ENCODE assay signal across 8 cellular contexts in genomic region chr1:149938668-149939003, GRCh38. TPM values are rescaled to one million over a fixed set of nuclear protein-coding genes. Genes with fewer than 3 reads are reported as not detected.
DNase-seq lines count a peak whose midpoint lies in the region; ATAC-seq and TF ChIP-seq lines count a peak whose summit lies in the region.
"Not testable (repeated sequence)": the region's sequence is repeated elsewhere in the genome, so short reads cannot be mapped to it uniquely, and the experiment has no call there.

No MANE protein-coding gene starts in this region.

- not testable (repeated sequence) for H3K9me3 ChIP-seq in GM23248 (ENCODE audit: low read depth); RWPE2 (ENCODE audit: severe bottlenecking); skeletal muscle satellite cell (replicated peaks; ENCODE audit: low read length)

- H3K4me1 ChIP-seq in GM23248 (ENCODE audit: insufficient read depth) (peaks cover 39% of the 10 kb centered on the region), RWPE2 (ENCODE audit: insufficient read depth, poor library complexity, severe bottlenecking) (peaks cover 31% of the 10 kb centered on the region), skeletal muscle satellite cell (ENCODE audit: control insufficient read depth, insufficient read depth, low read length) (peaks cover 39% of the 10 kb centered on the region)
- H3K4me1 ChIP-seq in mesendoderm (ENCODE audit: control insufficient read depth, low read depth, low read length); urinary bladder (ENCODE audit: insufficient read depth): not testable (repeated sequence)

- not testable (repeated sequence) for H4K8ac ChIP-seq in mesendoderm (ENCODE audit: low read depth, low read length)

- H3K56ac ChIP-seq in mesendoderm (ENCODE audit: low read length) = peak overlapping the region; percentile 92

- not testable (repeated sequence) for H3K79me1 ChIP-seq in mesendoderm (ENCODE audit: low read length)

- H3K9me2 ChIP-seq in GM23248 (ENCODE audit: insufficient read depth) = not testable (repeated sequence)

- not testable (repeated sequence) for H2BK15ac ChIP-seq in mesendoderm (replicated peaks; ENCODE audit: low read depth)

- CTCF ChIA-PET in activated naive CD4-positive, alpha-beta T cell treated with anti-CD3 and anti-CD28 coated beads, Interleukin-2, amount 10 ng/mL, durations not matched to agents 7 days and 5 days (lab: Charles Lee) = interaction anchor here (1.1 kb wide), 1 partner anchor 10 kb away, joined by 3 read pairs; no protein-coding TSS in a partner anchor

- not testable (repeated sequence) for H4K5ac ChIP-seq in mesendoderm (ENCODE audit: low read length)

- not testable (repeated sequence) for H3K4ac ChIP-seq in mesendoderm (ENCODE audit: low read depth, low read length)

- H3K4me1 Mint-ChIP-seq in activated naive CD4-positive, alpha-beta T cell treated with anti-CD3 and anti-CD28 coated beads, Interleukin-2, amount 10 ng/mL, durations not matched to agents 7 days and 5 days = peaks cover 41% of the 10 kb centered on the region

- H3K27me3 Mint-ChIP-seq in activated naive CD4-positive, alpha-beta T cell treated with anti-CD3 and anti-CD28 coated beads, Interleukin-2, amount 10 ng/mL, durations not matched to agents 7 days and 5 days = peaks cover 10% of the 10 kb centered on the region

- not testable (repeated sequence) for H2AFZ ChIP-seq in GM23248

- in situ Hi-C loops in GM23248 (cut with MboI) = not testable (repeated sequence)

- peak overlapping the region; percentile 78 for H3K27ac Mint-ChIP-seq in activated naive CD4-positive, alpha-beta T cell treated with anti-CD3 and anti-CD28 coated beads, Interleukin-2, amount 10 ng/mL, durations not matched to agents 7 days and 5 days

- H3K9ac ChIP-seq in GM23248 (peak overlapping the region; percentile 19; the same call in 1 of the 2 replicates), mesendoderm (ENCODE audit: low read length) (peak overlapping the region; percentile 73)
- not testable (repeated sequence) for H3K9ac ChIP-seq in skeletal muscle satellite cell (ENCODE audit: low read depth, low read length)

- H3F3A ChIP-seq in GM23248 (ENCODE audit: insufficient read depth) = peaks cover 43% of the 10 kb centered on the region

- H3K4me3 Mint-ChIP-seq in activated naive CD4-positive, alpha-beta T cell treated with anti-CD3 and anti-CD28 coated beads, Interleukin-2, amount 10 ng/mL, durations not matched to agents 7 days and 5 days = not testable (repeated sequence)

- not testable (repeated sequence) for H2AK5ac ChIP-seq in mesendoderm (ENCODE audit: low read length)

- not testable (repeated sequence) for ATAC-seq in RWPE2 (ENCODE audit: low read depth)
- ATAC-seq in Right ventricle myocardium superior (ENCODE audit: poor library complexity) = peak; percentile 5

- H3K27me3 ChIP-seq in GM23248 (replicated peaks; ENCODE audit: insufficient read depth); RWPE2 (ENCODE audit: insufficient read depth, poor library complexity, severe bottlenecking); mesendoderm (ENCODE audit: insufficient read depth, low read length, poor library complexity); skeletal muscle satellite cell (ENCODE audit: control insufficient read depth, insufficient read depth, low read length): not testable (repeated sequence)

- not testable (repeated sequence) for H4K20me1 ChIP-seq in GM23248 (ENCODE audit: insufficient read depth)

- not testable (repeated sequence) for H3K36me3 ChIP-seq in GM23248 (ENCODE audit: low read depth); RWPE2 (ENCODE audit: low read depth); mesendoderm (ENCODE audit: control insufficient read depth, insufficient read depth, low read length); skeletal muscle satellite cell (ENCODE audit: insufficient read depth, low read length); urinary bladder (ENCODE audit: insufficient read depth)

- H3K23ac ChIP-seq in mesendoderm (ENCODE audit: low read length) = not testable (repeated sequence)

- H3K36me3 Mint-ChIP-seq in activated naive CD4-positive, alpha-beta T cell treated with anti-CD3 and anti-CD28 coated beads, Interleukin-2, amount 10 ng/mL, durations not matched to agents 7 days and 5 days = not testable (repeated sequence)

- intact Hi-C loops in Right ventricle myocardium superior (cut with DNase I) = not testable (repeated sequence)

- peak overlapping the region; percentile 45 for H3K4me3 ChIP-seq in GM23248
- H3K4me3 ChIP-seq in RWPE2 (ENCODE audit: severe bottlenecking) = peak overlapping the region; percentile 12
- H3K4me3 ChIP-seq in coronary artery = peak overlapping the region; percentile 55
- not testable (repeated sequence) for H3K4me3 ChIP-seq in mesendoderm (ENCODE audit: low read length)
- H3K4me3 ChIP-seq in skeletal muscle satellite cell (ENCODE audit: low read length) = peak overlapping the region; percentile 36
- peak overlapping the region; percentile 28 for H3K4me3 ChIP-seq in urinary bladder (ENCODE audit: low read depth, low read length)

- H3K4me2 ChIP-seq in GM23248 (ENCODE audit: unreplicated experiment) (peak overlapping the region; percentile 74), mesendoderm (ENCODE audit: low read length) (peak overlapping the region; percentile 75), skeletal muscle satellite cell (ENCODE audit: low read length) (peak overlapping the region; percentile 76)

- not testable (repeated sequence) for H2BK5ac ChIP-seq in mesendoderm (ENCODE audit: low read length)

- DNase-seq in GM23248; RWPE2 (ENCODE audit: low spot score); activated naive CD4-positive, alpha-beta T cell treated with anti-CD3 and anti-CD28 coated beads, Interleukin-2, amount 10 ng/mL, durations not matched to agents 7 days and 5 days; coronary artery (ENCODE audit: low spot score); Right ventricle myocardium superior; mesendoderm: not testable (repeated sequence)

- H3K18ac ChIP-seq in mesendoderm (ENCODE audit: low read length) = not testable (repeated sequence)

- H3K79me2 ChIP-seq in GM23248 (ENCODE audit: insufficient read depth) = peaks cover 15% of the 10 kb centered on the region; the same call in 1 of the 2 replicates
- H3K79me2 ChIP-seq in mesendoderm (ENCODE audit: control insufficient read depth, insufficient read depth, low read length) = not testable (repeated sequence)

- WGBS in GM23248 (ENCODE audit: low coverage in 1 of 2, low lambda C conversion rate in 2 of 2, missing lambda C conversion rate in 2 of 2), 2 experiments = 19 to 23% methylated on average over 11 to 13 of the region's 13 CpGs
- no CpG with 5 or more reads among the region's 13 CpGs for WGBS in mesendoderm (ENCODE audit: extremely low coverage, insufficient coverage, low lambda C conversion rate)
- WGBS in urinary bladder = 47% methylated on average over 13 of the region's 13 CpGs

- H3K27ac ChIP-seq in GM23248 (peak overlapping the region; percentile 75), RWPE2 (ENCODE audit: poor library complexity, severe bottlenecking) (peak overlapping the region; percentile 86), coronary artery (peak overlapping the region; percentile 81 to 92), mesendoderm (ENCODE audit: low read depth, low read length) (peak overlapping the region; percentile 77), urinary bladder (ENCODE audit: low read depth) (peak overlapping the region; percentile 48)

- not testable (repeated sequence) for H3K9me3 Mint-ChIP-seq in activated naive CD4-positive, alpha-beta T cell treated with anti-CD3 and anti-CD28 coated beads, Interleukin-2, amount 10 ng/mL, durations not matched to agents 7 days and 5 days

- not testable (repeated sequence) for TF ChIP-seq CTCF in RWPE2 (IDR thresholded peaks at IDR 0.05; ENCODE audit: poor library complexity, severe bottlenecking); coronary artery (IDR thresholded peaks at IDR 0.05)

- H2BK120ac ChIP-seq in mesendoderm (ENCODE audit: low read depth, low read length) = not testable (repeated sequence)

RNA-seq across cellular contexts. Expression of gene MTMR11, which starts 2.0 kb away (rescaled TPM):
- total RNA-seq in GM23248 (2014; rRNA removed; shearing (Covaris generic)) = 7.7 and 13.1 TPM in 2 replicates
- polyA plus RNA-seq in GM23248 (2016; fragmentation: Nextera tagmentation; extraction: Ambion mirVana) (11.9 and 12.4 TPM in 2 replicates), urinary bladder (15.2 TPM)
- total RNA-seq in Right ventricle myocardium superior (2.0 TPM), urinary bladder (20.9 TPM)
- 1.5 TPM for polyA plus RNA-seq in mesendoderm (2013, experiment 1 of 2)
- 1.6 TPM for polyA plus RNA-seq in mesendoderm (2013, experiment 2 of 2)
- total RNA-seq in skeletal muscle satellite cell (2012; rRNA removed) = 3.3 and 5.2 TPM in 2 replicates

RNA-seq across cellular contexts. Expression of gene SF3B4, which starts 11.0 kb away (rescaled TPM):
- total RNA-seq in GM23248 (2014; rRNA removed; shearing (Covaris generic)) = 12.3 and 17.5 TPM in 2 replicates
- polyA plus RNA-seq in GM23248 (2016; fragmentation: Nextera tagmentation; extraction: Ambion mirVana) (98.0 and 106 TPM in 2 replicates), urinary bladder (54.0 TPM)
- total RNA-seq in Right ventricle myocardium superior (22.8 TPM), urinary bladder (16.8 TPM)
- 146 TPM for polyA plus RNA-seq in mesendoderm (2013, experiment 1 of 2)
- polyA plus RNA-seq in mesendoderm (2013, experiment 2 of 2) = 148 TPM
- total RNA-seq in skeletal muscle satellite cell (2012; rRNA removed) = 12.7 and 15.7 TPM in 2 replicates

RNA-seq across cellular contexts. Expression of gene SV2A, which starts 21.0 kb away (rescaled TPM):
- 0.51 and 1.1 TPM in 2 replicates for total RNA-seq in GM23248 (2014; rRNA removed; shearing (Covaris generic))
- polyA plus RNA-seq in GM23248 (2016; fragmentation: Nextera tagmentation; extraction: Ambion mirVana) = 0.36 and 0.60 TPM in 2 replicates
- 0.32 TPM for total RNA-seq in Right ventricle myocardium superior
- 27.6 TPM for polyA plus RNA-seq in mesendoderm (2013, experiment 1 of 2)
- 28.5 TPM for polyA plus RNA-seq in mesendoderm (2013, experiment 2 of 2)
- 2.0 and 6.1 TPM in 2 replicates for total RNA-seq in skeletal muscle satellite cell (2012; rRNA removed)
- 5.5 TPM for total RNA-seq in urinary bladder
- polyA plus RNA-seq in urinary bladder = 7.3 TPM

RNA-seq across cellular contexts. Expression of gene BOLA1, which starts 39.3 kb away (rescaled TPM):
- 12.3 and 16.4 TPM in 2 replicates for total RNA-seq in GM23248 (2014; rRNA removed; shearing (Covaris generic))
- 18.6 and 20.1 TPM in 2 replicates for polyA plus RNA-seq in GM23248 (2016; fragmentation: Nextera tagmentation; extraction: Ambion mirVana)
- total RNA-seq in Right ventricle myocardium superior = 16.9 TPM
- polyA plus RNA-seq in mesendoderm (2013, experiment 1 of 2) = 6.0 TPM
- 6.8 TPM for polyA plus RNA-seq in mesendoderm (2013, experiment 2 of 2)
- 11.4 and 11.7 TPM in 2 replicates for total RNA-seq in skeletal muscle satellite cell (2012; rRNA removed)
- 11.4 TPM for total RNA-seq in urinary bladder
- 34.2 TPM for polyA plus RNA-seq in urinary bladder
